13 cellular contexts compared by ENCODE assay signal in the genomic region with DNA sequence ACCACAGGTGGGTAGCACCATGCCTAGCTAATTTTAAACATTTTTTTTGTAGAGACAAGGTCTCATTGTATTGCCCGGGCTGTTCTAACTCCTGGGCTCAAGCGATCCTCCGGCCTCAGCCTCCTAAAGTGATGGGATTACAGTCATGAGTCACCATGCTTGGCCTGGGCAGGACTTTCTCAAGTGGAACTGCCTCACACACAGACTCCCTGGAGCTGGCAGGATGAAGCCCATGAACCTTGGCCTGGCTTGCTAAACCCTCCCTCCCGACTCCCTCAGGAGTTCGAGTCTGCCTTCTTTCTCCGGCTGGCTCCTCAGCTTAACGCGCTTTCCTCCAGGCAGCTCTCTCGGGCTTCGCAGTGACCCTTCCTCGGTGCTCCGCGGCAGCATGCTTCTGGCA. TPM values are rescaled to one million over a fixed set of nuclear protein-coding genes. Genes with fewer than 3 reads are reported as not detected.
DNase-seq lines count a peak whose midpoint lies in the region; ATAC-seq, FAIRE-seq and TF ChIP-seq lines count a peak whose summit lies in the region.
"Had no signal": no experiment of that assay in that cellular context is flagged by ENCODE, and none has a peak within 500 bp of the region (broad histone marks: within the 10 kb centered on the region; RNA-seq: fewer than 3 reads in every experiment).

No MANE protein-coding gene starts in this region.

- no peak overlapping the region for H3K4me3 ChIP-seq in BLaER1
- H3K4me3 ChIP-seq in bronchial epithelial cell (ENCODE audit: low read depth, low read length), result no peak overlapping the region
- no peak overlapping the region for H3K4me3 ChIP-seq in mesodermal cell (ENCODE audit: extremely low read depth, insufficient read depth, low read length, poor library complexity, severe bottlenecking)
- no peak overlapping the region for H3K4me3 ChIP-seq in lower lobe of right lung
- no peak overlapping the region for H3K4me3 ChIP-seq in left lung
- H3K4me3 ChIP-seq: right lobe of liver had no signal

- TF ChIP-seq CTCF in bronchial epithelial cell (IDR thresholded peaks at IDR 0.05; ENCODE audit: insufficient read depth, low read length, severe bottlenecking) (no peak), lower lobe of right lung (IDR thresholded peaks at IDR 0.05) (no peak), left lung (IDR thresholded peaks at IDR 0.05) (no peak)

- peak; percentile 60 for DNase-seq in HK-2 (ENCODE audit: unreplicated experiment)
- DNase-seq in bronchial epithelial cell (ENCODE audit: low read depth), result no peak
- DNase-seq in lower lobe of right lung, result no peak
- no peak for DNase-seq in hepatic stellate cell (ENCODE audit: low spot score)
- no peak for DNase-seq in left lung
- DNase-seq: activated gamma-delta T cell treated with Interleukin-2 at 50 U/mL for 16 hours, Calu3, Kasumi-1, NCI-H69, right lobe of liver had no signal

- H3K27me3 ChIP-seq in BLaER1 (no peaks in the 10 kb centered on the region), bronchial epithelial cell (ENCODE audit: control insufficient read depth, insufficient read depth, low read length) (no peaks in the 10 kb centered on the region), lower lobe of right lung (ENCODE audit: low read depth) (no peaks in the 10 kb centered on the region), left lung (no peaks in the 10 kb centered on the region)
- H3K27me3 ChIP-seq: right lobe of liver had no signal

- H3K9me3 ChIP-seq in BLaER1, result no peaks in the 10 kb centered on the region
- no peaks in the 10 kb centered on the region for H3K9me3 ChIP-seq in mesodermal cell (ENCODE audit: control insufficient read depth, low read length)
- no peaks in the 10 kb centered on the region for H3K9me3 ChIP-seq in lower lobe of right lung
- H3K9me3 ChIP-seq in left lung, result no peaks in the 10 kb centered on the region
- H3K9me3 ChIP-seq: right lobe of liver had no signal

- no peak for ATAC-seq in GM21423 (IDR thresholded peaks at IDR 0.05; ENCODE audit: unreplicated experiment)
- ATAC-seq in lower lobe of right lung, result no peak
- ATAC-seq in left lung, result no peak
- ATAC-seq: right lobe of liver had no signal

- WGBS in mesodermal cell (ENCODE audit: insufficient coverage in 2 of 2), 2 experiments, result 90 to 95% methylated on average over 13 of the region's 13 CpGs

- H3K4me2 ChIP-seq in BLaER1, result peak overlapping the region; percentile 75

- H3K27ac ChIP-seq in BLaER1 (peak overlapping the region; percentile 28; the same call in 1 of the 2 replicates), mesodermal cell (ENCODE audit: low read depth, low read length, severe bottlenecking) (peak overlapping the region; percentile 53), lower lobe of right lung (no peak overlapping the region), left lung (no peak overlapping the region)
- H3K27ac ChIP-seq: right lobe of liver had no signal

- no peak overlapping the region for H3K9ac ChIP-seq in BLaER1

- no peaks in the 10 kb centered on the region for H3K36me3 ChIP-seq in BLaER1
- H3K36me3 ChIP-seq in bronchial epithelial cell (ENCODE audit: control insufficient read depth, insufficient read depth, low read length), result no peaks in the 10 kb centered on the region
- H3K36me3 ChIP-seq in mesodermal cell (ENCODE audit: control insufficient read depth, insufficient read depth, low read length), result peaks cover 8% of the 10 kb centered on the region
- no peaks in the 10 kb centered on the region for H3K36me3 ChIP-seq in lower lobe of right lung
- no peaks in the 10 kb centered on the region for H3K36me3 ChIP-seq in left lung
- H3K36me3 ChIP-seq: right lobe of liver had no signal

- peak; percentile 50 for FAIRE-seq in bronchial epithelial cell (lab: Jason Lieb, UNC)

- intact Hi-C loops in lower lobe of right lung (cut with DNase I), result no loop called here
- intact Hi-C loops in left lung (cut with DNase I), result no loop called here

- H3K4me1 ChIP-seq in BLaER1 (peaks cover 86% of the 10 kb centered on the region), mesodermal cell (ENCODE audit: control insufficient read depth, insufficient read depth, low read length, poor library complexity, severe bottlenecking) (peaks cover 42% of the 10 kb centered on the region), lower lobe of right lung (peaks cover 51% of the 10 kb centered on the region), left lung (peaks cover 2 to 64% of the 10 kb centered on the region in 2 donors)
- H3K4me1 ChIP-seq: right lobe of liver had no signal

- peaks cover 7% of the 10 kb centered on the region; the same call in 1 of the 2 replicates for H4K20me1 ChIP-seq in BLaER1

RNA-seq across cellular contexts. Expression of a gene that starts 7.7 kb away (rescaled TPM):
- 44.2 and 61.8 TPM in 2 replicates for total RNA-seq in bronchial epithelial cell
- polyA plus RNA-seq in mesodermal cell (2013, experiment 1 of 2), result 279 TPM
- polyA plus RNA-seq in mesodermal cell (2013, experiment 2 of 2), result 263 TPM
- 90.9 TPM for total RNA-seq in lower lobe of right lung
- 100 to 1,000 TPM in 1 of 2 donors, 10 to 100 TPM in 1; 91.7 to 107 TPM for total RNA-seq in left lung

Comparison
In these comparisons a context has a peak if more than half of its experiments do, and no peak if none do; other contexts are left out.
1. H3K27ac ChIP-seq: peak in BLaER1 (single experiment) and mesodermal cell (single experiment); none in lower lobe of right lung (single experiment) and left lung (0 of 2).